In genomic region chr9:134049772-134050588, GRCh38 we compare ENCODE assay signal across 8 cellular contexts.
"Had no signal": no experiment of that assay in that cellular context is flagged by ENCODE, and none has a peak within 500 bp of the region (broad histone marks: within the 10 kb centered on the region; RNA-seq: fewer than 3 reads in every experiment).

No MANE protein-coding gene starts in this region.

- ATAC-seq: effector memory CD8-positive, alpha-beta T cell; foreskin keratinocyte; naive thymus-derived CD8-positive, alpha-beta T cell; stimulated activated memory B cell treated with anti-CD40 and anti-IgM and Interleukin-4, amounts not matched to agents 10 μg/mL and 1 μg/mL and 100 μg/mL, for 72 hours had no signal

- DNase-seq: activated CD4-positive, alpha-beta T cell treated with anti-CD3 and anti-CD28 coated beads, Interleukin-2, amount 10 ng/mL, durations not matched to agents 7 days and 5 days; activated naive CD4-positive, alpha-beta T cell; cerebellar nuclear complex; effector memory CD8-positive, alpha-beta T cell; foreskin keratinocyte; naive thymus-derived CD8-positive, alpha-beta T cell; stimulated activated CD4-positive, alpha-beta T cell treated with anti-CD3 and anti-CD28 coated beads, Interleukin-2, amount 100 ng/mL, for 48 hours had no signal

- H3K4me1 ChIP-seq: foreskin keratinocyte had no signal

- H3K27ac ChIP-seq: foreskin keratinocyte had no signal

- H3K27me3 ChIP-seq: foreskin keratinocyte had no signal
